ENCODE assay signal across 8 cellular contexts in genomic region chr5:172765766-172766286, GRCh38. TPM values are rescaled to one million over a fixed set of nuclear protein-coding genes. Genes with fewer than 3 reads are reported as not detected.
DNase-seq lines count a peak whose midpoint lies in the region; ATAC-seq, FAIRE-seq and TF ChIP-seq lines count a peak whose summit lies in the region.

No MANE protein-coding gene starts in this region.

- peaks cover 11 to 40% (median 22%) of the 10 kb centered on the region in 4 donors for H3K4me1 ChIP-seq in upper lobe of left lung

- ATAC-seq in upper lobe of left lung (ENCODE audit: low FRiP score in 2 of 2) = peak; percentile 13 to 28
- ATAC-seq in HG03342 (IDR thresholded peaks at IDR 0.05; ENCODE audit: unreplicated experiment) = no peak
- no peak for ATAC-seq in GM19455 (IDR thresholded peaks at IDR 0.05; ENCODE audit: unreplicated experiment)

- no peaks in the 10 kb centered on the region for H3K9me3 ChIP-seq in upper lobe of left lung

- WGBS in upper lobe of left lung, 2 donors = 10 to 31% methylated on average over 4 of the region's 4 CpGs

- no peak for TF ChIP-seq EP300 in upper lobe of left lung (IDR thresholded peaks at IDR 0.05)

- TF ChIP-seq CTCF in upper lobe of left lung (IDR thresholded peaks at IDR 0.05) (no peak), D721Med (IDR thresholded peaks at IDR 0.05; ENCODE audit: insufficient read depth, missing control alignments) (no peak)

- no peaks in the 10 kb centered on the region for H3K27me3 ChIP-seq in upper lobe of left lung

- no peak for TF ChIP-seq POLR2A in upper lobe of left lung (IDR thresholded peaks at IDR 0.05)

- peak overlapping the region in 3 of 4 donors; percentile 62 to 78 (median 76) for H3K4me3 ChIP-seq in upper lobe of left lung

- peak; percentile 69 for DNase-seq in activated effector memory CD4-positive, alpha-beta T cell treated with anti-CD3 and anti-CD28 coated beads, Interleukin-2, amount 50 U/mL, for 16 hours
- no peak for DNase-seq in activated effector memory CD4-positive, alpha-beta T cell treated with Interleukin-2 at 50 U/mL for 16 hours
- DNase-seq in caudate nucleus (lab: John Stamatoyannopoulos, UW) (no peak), medulla oblongata (ENCODE audit: extremely low spot score) (peak; percentile 55), upper lobe of left lung (no peak), D721Med (ENCODE audit: insufficient read length, low spot score) (no peak)

- H3K27ac ChIP-seq in caudate nucleus (ENCODE audit: low read depth, low read length) (peak overlapping the region; percentile 99), upper lobe of left lung (peak overlapping the region; percentile 99 to 100 (median 99))

- no peak for FAIRE-seq in D721Med (lab: Jason Lieb, UNC)

- H3K36me3 ChIP-seq in upper lobe of left lung = peaks cover 20 to 36% (median 26%) of the 10 kb centered on the region in 4 donors

RNA-seq across cellular contexts. Expression of gene DUSP1, which starts 5.2 kb away (rescaled TPM):
- 1,000 to 10,000 TPM in 3 of 6 donors, 100 to 1,000 TPM in 3; 568 to 1,492 (median 904) TPM for total RNA-seq in upper lobe of left lung

Comparison
In these comparisons a context has a peak if more than half of its experiments do, and no peak if none do; other contexts are left out.
1. DNase-seq: peak in activated effector memory CD4-positive, alpha-beta T cell treated with anti-CD3 and anti-CD28 coated beads, Interleukin-2, amount 50 U/mL, for 16 hours (single experiment) and medulla oblongata (single experiment); none in activated effector memory CD4-positive, alpha-beta T cell treated with Interleukin-2 at 50 U/mL for 16 hours (single experiment), caudate nucleus (0 of 61), upper lobe of left lung (0 of 2) and D721Med (single experiment).
2. ATAC-seq: peak in upper lobe of left lung (2 of 2); none in HG03342 (single experiment) and GM19455 (single experiment).